Comparison of ENCODE assay signal across 8 cellular contexts in the genomic region with DNA sequence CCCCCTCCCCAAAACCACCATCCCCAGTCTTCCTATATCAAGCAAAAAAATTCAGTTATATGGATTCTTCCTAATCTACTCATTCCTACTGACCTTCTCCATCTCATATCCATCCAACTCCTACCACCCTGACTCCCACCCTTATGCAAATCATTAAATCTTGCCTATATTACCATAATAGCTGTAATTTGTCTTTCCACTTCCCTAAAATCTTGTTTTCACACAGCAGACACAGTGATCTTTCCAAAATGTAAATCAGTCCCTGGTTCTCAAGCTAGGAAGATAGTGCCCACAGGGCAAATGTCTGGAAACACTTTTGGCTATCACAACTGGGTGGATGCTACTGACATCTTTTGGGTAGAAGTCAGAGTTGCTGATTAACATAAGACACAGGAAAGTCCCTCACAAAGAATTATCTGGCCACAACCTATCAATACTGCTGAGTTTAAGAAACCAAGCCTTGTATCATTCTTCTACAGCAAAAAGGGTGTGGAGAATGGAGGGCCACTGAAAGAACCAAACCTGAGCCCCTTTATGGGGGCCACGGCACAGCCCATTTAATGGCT. TPM values are rescaled to one million over a fixed set of nuclear protein-coding genes. Genes with fewer than 3 reads are reported as not detected.
DNase-seq lines count a peak whose midpoint lies in the region; ATAC-seq and TF ChIP-seq lines count a peak whose summit lies in the region.

No MANE protein-coding gene starts in this region.

- H3K4me3 ChIP-seq in Caco-2 (ENCODE audit: low read depth, low read length) (peak overlapping the region; percentile 79), HUES64 (ENCODE audit: low read length) (peak overlapping the region; percentile 89), mammary epithelial cell (replicated peaks in 1 of 3; ENCODE audit: insufficient read depth in 1 of 3, low read depth in 2 of 3, low read length in 3 of 3) (peak overlapping the region in 2 of 3 experiments; percentile 85 to 86)

- H3K4me3 Mint-ChIP-seq in Caco-2 (ENCODE audit: unreplicated experiment): peak overlapping the region; percentile 87
- H3K4me3 Mint-ChIP-seq in naive B cell: peak overlapping the region; percentile 58 to 94 (median 91)

- no peaks in the 10 kb centered on the region for H4K20me1 ChIP-seq in mammary epithelial cell (ENCODE audit: insufficient read depth, low read length)

- H3K36me3 ChIP-seq in Caco-2 (ENCODE audit: control insufficient read depth, insufficient read depth, low read length) (no peaks in the 10 kb centered on the region; the same call in none of the 2 replicates), HUES64 (ENCODE audit: insufficient read depth, low read length) (peaks cover 36% of the 10 kb centered on the region), mammary epithelial cell (ENCODE audit: insufficient read depth, low read length) (peaks cover 16% of the 10 kb centered on the region)

- 85% methylated on average over 1 of the region's 1 CpG for WGBS in HUES64
- WGBS in mammary epithelial cell (ENCODE audit: low coverage, missing lambda C conversion rate): 100% methylated on average over 1 of the region's 1 CpG

- H2AFZ ChIP-seq in mammary epithelial cell (ENCODE audit: low read depth, low read length): no peak overlapping the region

- BruUV-seq in Caco-2 (replicated peaks; lab: Mats Ljungman, UMichigan) (no TSS peak), mammary epithelial cell (replicated peaks; lab: Mats Ljungman, UMichigan) (no TSS peak)

- dilution Hi-C loops in mammary epithelial cell (cut with HindIII; ENCODE audit: low sequenced_read_pairs): no loop called here

- ATAC-seq in naive B cell (ENCODE audit: low read depth in 2 of 2) (no peak), GM21381 (IDR thresholded peaks at IDR 0.05; ENCODE audit: unreplicated experiment) (no peak), GM18873 (IDR thresholded peaks at IDR 0.05; ENCODE audit: low FRiP score, unreplicated experiment) (no peak)

- H3K27ac Mint-ChIP-seq in Caco-2 (ENCODE audit: unreplicated experiment) (peak overlapping the region; percentile 91), naive B cell (peak overlapping the region in 5 of 6 donors; percentile 49 to 95 (median 83))

- H3K27ac ChIP-seq in HUES64 (ENCODE audit: low read depth, low read length): no peak overlapping the region
- H3K27ac ChIP-seq in mammary epithelial cell (ENCODE audit: insufficient read depth, low read depth, low read length): no peak overlapping the region

- H3K4me1 Mint-ChIP-seq in Caco-2 (ENCODE audit: low read depth, unreplicated experiment) (peaks cover 35% of the 10 kb centered on the region), naive B cell (peaks cover 53 to 58% (median 56%) of the 10 kb centered on the region in 3 donors)

- no peak for DNase-seq in Caco-2
- DNase-seq in mammary epithelial cell: no peak
- no peak for DNase-seq in naive B cell
- DNase-seq in hypothalamus (lab: John Stamatoyannopoulos, UW): no peak
- no peak for DNase-seq in iPS-NIHi11 (ENCODE audit: low spot score)

- peaks cover 69% of the 10 kb centered on the region for H3K36me3 Mint-ChIP-seq in Caco-2 (ENCODE audit: insufficient read depth, unreplicated experiment)
- no peaks in the 10 kb centered on the region for H3K36me3 Mint-ChIP-seq in naive B cell

- peaks cover 14% of the 10 kb centered on the region; the same call in 1 of the 2 replicates for H3K4me1 ChIP-seq in Caco-2
- peaks cover 9% of the 10 kb centered on the region; the same call in 1 of the 2 replicates for H3K4me1 ChIP-seq in HUES64 (ENCODE audit: insufficient read depth, low read length)
- peaks cover 28% of the 10 kb centered on the region for H3K4me1 ChIP-seq in mammary epithelial cell (ENCODE audit: insufficient read depth, low read length)

- intact Hi-C loops in Caco-2 (cut with micrococcal nuclease; ENCODE audit: unreplicated experiment) (loop anchor here (5.0 kb wide), 1 partner anchor 154 kb away; a partner anchor contains a TSS), mammary epithelial cell (cut with micrococcal nuclease) (loop anchor here (5.0 kb wide), 1 partner anchor 156 kb away; no protein-coding TSS in a partner anchor)

- in situ Hi-C loops in mammary epithelial cell (cut with MboI; ENCODE audit: low sequenced_read_pairs in 2 of 2): no loop called here

- POLR2A ChIA-PET in Caco-2 (lab: Charles Lee): interaction anchor here (0.6 kb wide), 1 partner anchor 91 kb away, joined by 3 read pairs; a partner anchor contains a TSS

- H3K27me3 ChIP-seq in Caco-2 (replicated peaks; ENCODE audit: control insufficient read depth, insufficient read depth, low read length): no peaks in the 10 kb centered on the region
- H3K27me3 ChIP-seq in HUES64 (ENCODE audit: insufficient read depth, low read length): no peaks in the 10 kb centered on the region
- no peaks in the 10 kb centered on the region for H3K27me3 ChIP-seq in mammary epithelial cell (ENCODE audit: insufficient read depth, low read length)

- TF ChIP-seq CTCF in Caco-2 (IDR thresholded peaks at IDR 0.05; ENCODE audit: insufficient read depth in 1 of 2, low read depth in 1 of 2, low read length in 1 of 2, severe bottlenecking in 1 of 2, unreplicated experiment in 1 of 2) (no peak), mammary epithelial cell (conservative IDR thresholded peaks at IDR 0.05 in 1 of 2, IDR thresholded peaks at IDR 0.05 in 1 of 2; ENCODE audit: extremely low read depth in 1 of 2, insufficient read depth in 1 of 2, low read depth in 1 of 2, low read length in 2 of 2) (no peak)

- no peaks in the 10 kb centered on the region for H3K27me3 Mint-ChIP-seq in Caco-2 (ENCODE audit: insufficient read depth, unreplicated experiment)
- H3K27me3 Mint-ChIP-seq in naive B cell: no peaks in the 10 kb centered on the region

- CTCF ChIA-PET in Caco-2 (lab: Charles Lee) (no interaction called here), mammary epithelial cell (lab: Charles Lee; ENCODE audit: low non-redundant PET) (no interaction called here)

- H3K9me3 ChIP-seq in Caco-2 (no peaks in the 10 kb centered on the region), HUES64 (ENCODE audit: insufficient read depth, low read depth, low read length) (no peaks in the 10 kb centered on the region), mammary epithelial cell (replicated peaks; ENCODE audit: insufficient read depth, low read length) (no peaks in the 10 kb centered on the region)

- H3K9me3 Mint-ChIP-seq in Caco-2 (ENCODE audit: unreplicated experiment) (no peaks in the 10 kb centered on the region), naive B cell (no peaks in the 10 kb centered on the region)

- peak overlapping the region; percentile 87 for H3K4me2 ChIP-seq in mammary epithelial cell (ENCODE audit: insufficient read depth, low read depth, low read length)

- peaks cover 54% of the 10 kb centered on the region for H3K79me2 ChIP-seq in mammary epithelial cell (ENCODE audit: insufficient read depth, low read length)

- H3K9ac ChIP-seq in HUES64 (ENCODE audit: low read depth, low read length): peak overlapping the region; percentile 91; the same call in 1 of the 2 replicates
- H3K9ac ChIP-seq in mammary epithelial cell (ENCODE audit: insufficient read depth, low read length): no peak overlapping the region

RNA-seq across cellular contexts. Expression of a gene that starts 1.4 kb away (rescaled TPM):
- 44.0 and 50.3 TPM in 2 replicates for total RNA-seq in Caco-2 (2022)
- 28.7 TPM for polyA plus RNA-seq in HUES64 (2013, experiment 1 of 2)
- polyA plus RNA-seq in HUES64 (2013, experiment 2 of 2): 25.5 TPM
- total RNA-seq in mammary epithelial cell: 10 to 100 TPM; 20.8 to 47.7 TPM
- polyA plus RNA-seq in mammary epithelial cell: 39.4 TPM
- polyA minus RNA-seq in mammary epithelial cell: 19.3 TPM
- polyA plus RNA-seq in naive B cell (ENCODE audit: low read depth in 6 of 6): 10 to 100 TPM; 26.2 to 47.0 (median 31.7) TPM

RNA-seq across cellular contexts. Expression of a gene that starts 8.4 kb away (rescaled TPM):
- 7.6 and 8.0 TPM in 2 replicates for total RNA-seq in Caco-2 (2022)
- polyA plus RNA-seq in HUES64 (2013, experiment 1 of 2): 7.1 TPM
- 3.9 TPM for polyA plus RNA-seq in HUES64 (2013, experiment 2 of 2)
- 1 to 10 TPM; 1.8 to 6.0 TPM for total RNA-seq in mammary epithelial cell
- 2.8 TPM for polyA plus RNA-seq in mammary epithelial cell
- polyA minus RNA-seq in mammary epithelial cell: not detected
- 10 to 100 TPM; 44.5 to 90.3 (median 63.1) TPM for polyA plus RNA-seq in naive B cell (ENCODE audit: low read depth in 6 of 6)

RNA-seq across cellular contexts. Expression of a gene that starts 8.6 kb away (rescaled TPM):
- total RNA-seq in Caco-2 (2022) (23.4 and 25.1 TPM in 2 replicates), mammary epithelial cell (10 to 100 TPM; 12.2 to 18.4 TPM)
- polyA plus RNA-seq in HUES64 (2013, experiment 1 of 2): 8.3 TPM
- 7.0 TPM for polyA plus RNA-seq in HUES64 (2013, experiment 2 of 2)
- polyA plus RNA-seq in mammary epithelial cell (6.4 TPM), naive B cell (ENCODE audit: low read depth in 6 of 6) (1 to 10 TPM in 5 of 6 donors, not detected in 1; 6.3 to 9.0 (median 7.9) TPM)
- polyA minus RNA-seq in mammary epithelial cell: 3.4 TPM

RNA-seq across cellular contexts. Expression of a gene that starts 8.8 kb away (rescaled TPM):
- total RNA-seq in Caco-2 (2022): 79.5 and 91.3 TPM in 2 replicates
- polyA plus RNA-seq in HUES64 (2013, experiment 1 of 2): 65.3 TPM
- polyA plus RNA-seq in HUES64 (2013, experiment 2 of 2): 60.4 TPM
- total RNA-seq in mammary epithelial cell: 10 to 100 TPM; 24.0 to 62.2 TPM
- polyA plus RNA-seq in mammary epithelial cell: 89.7 TPM
- polyA minus RNA-seq in mammary epithelial cell: 193 TPM
- 100 to 1,000 TPM in 1 of 6 donors, 10 to 100 TPM in 5; 66.8 to 107 (median 74.6) TPM for polyA plus RNA-seq in naive B cell (ENCODE audit: low read depth in 6 of 6)
